16 cellular contexts compared by ENCODE assay signal in the genomic region with DNA sequence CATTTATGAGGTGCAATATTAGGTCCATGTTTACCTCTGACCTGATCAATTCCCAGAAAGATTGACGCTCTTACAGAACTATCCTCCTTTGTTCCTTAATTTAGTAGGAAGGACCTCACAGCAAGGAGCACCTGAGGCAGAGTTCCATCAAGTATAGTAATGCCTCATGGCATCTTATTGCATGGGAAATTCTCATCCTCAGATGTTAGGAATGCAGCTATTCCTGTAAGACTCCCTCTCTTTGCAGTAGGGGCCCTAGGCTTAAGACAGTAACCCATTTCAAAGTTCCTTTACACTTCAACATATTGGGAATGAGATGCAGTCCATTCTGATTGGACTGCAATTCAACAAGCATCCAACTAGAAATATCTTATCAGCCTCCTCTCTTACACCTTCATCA.
DNase-seq lines count a peak whose midpoint lies in the region; ATAC-seq and TF ChIP-seq lines count a peak whose summit lies in the region.
"Had no signal": no experiment of that assay in that cellular context is flagged by ENCODE, and none has a peak within 500 bp of the region (broad histone marks: within the 10 kb centered on the region; RNA-seq: fewer than 3 reads in every experiment).

No MANE protein-coding gene starts in this region.

- H3K23ac ChIP-seq in trophoblast cell (ENCODE audit: low read length) = no peak overlapping the region

- no peaks in the 10 kb centered on the region for H3K9me2 ChIP-seq in PC-3 (replicated peaks; ENCODE audit: low read length)

- WGBS in trophoblast cell (ENCODE audit: extremely low coverage, insufficient coverage, insufficient read length) = no CpG with 5 or more reads among the region's 1 CpG

- no peak overlapping the region for H3K27ac ChIP-seq in PC-3 (ENCODE audit: low read length)
- H3K27ac ChIP-seq in foreskin keratinocyte = no peak overlapping the region
- no peak overlapping the region for H3K27ac ChIP-seq in trophoblast cell (ENCODE audit: low read depth, low read length)
- H3K27ac ChIP-seq in SJCRH30 = no peak overlapping the region
- H3K27ac ChIP-seq: GM23248 had no signal

- H3K14ac ChIP-seq in trophoblast cell (ENCODE audit: low read length) = no peak overlapping the region

- H2AFZ ChIP-seq in PC-3 (ENCODE audit: low read length) (no peak overlapping the region), trophoblast cell (ENCODE audit: insufficient read depth, low read length, poor library complexity) (no peak overlapping the region)
- H2AFZ ChIP-seq: GM23248 had no signal

- H4K12ac ChIP-seq in trophoblast cell (ENCODE audit: low read depth, low read length) = no peak overlapping the region

- H3K9ac ChIP-seq in PC-3 (ENCODE audit: low read length) (no peak overlapping the region), trophoblast cell (ENCODE audit: low read length) (no peak overlapping the region)
- H3K9ac ChIP-seq: GM23248 had no signal

- H3K36me3 ChIP-seq in PC-3 (ENCODE audit: low read depth, low read length) = no peaks in the 10 kb centered on the region
- no peaks in the 10 kb centered on the region for H3K36me3 ChIP-seq in trophoblast cell (ENCODE audit: control insufficient read depth in 1 of 2, insufficient read depth in 2 of 2, low read length in 2 of 2)
- H3K36me3 ChIP-seq in SJCRH30 = no peaks in the 10 kb centered on the region

- H3K79me2 ChIP-seq in PC-3 (ENCODE audit: low read length) (no peaks in the 10 kb centered on the region), trophoblast cell (ENCODE audit: control insufficient read depth, insufficient read depth, low read length, poor library complexity) (no peaks in the 10 kb centered on the region)

- no peak overlapping the region for H3K4me3 ChIP-seq in PC-3 (ENCODE audit: low read length)
- no peak overlapping the region for H3K4me3 ChIP-seq in trophoblast cell (ENCODE audit: low read depth, low read length)
- no peak overlapping the region for H3K4me3 ChIP-seq in SJCRH30
- H3K4me3 ChIP-seq: GM12878, GM23248 had no signal

- ATAC-seq in PC-3 = no peak
- peak; percentile 52 for ATAC-seq in foreskin keratinocyte
- ATAC-seq in HG03378 (IDR thresholded peaks at IDR 0.05; ENCODE audit: unreplicated experiment) = no peak
- ATAC-seq: GM12878 had no signal

- CTCF ChIA-PET in PC-3 (lab: Charles Lee) (no interaction called here), HEK293T (lab: Yijun Ruan, JAX) (no interaction called here)

- no TSS peak for BruUV-seq in PC-3 (replicated peaks; lab: Mats Ljungman, UMichigan)

- H3K18ac ChIP-seq in trophoblast cell (ENCODE audit: low read length) = no peak overlapping the region

- no peak for TF ChIP-seq CTCF in PC-3 (conservative IDR thresholded peaks at IDR 0.05; ENCODE audit: low read depth, low read length)
- no peak for TF ChIP-seq CTCF in foreskin keratinocyte (conservative IDR thresholded peaks at IDR 0.05)

- no peaks in the 10 kb centered on the region for H4K20me1 ChIP-seq in PC-3 (ENCODE audit: low read length)

- H3K4ac ChIP-seq in trophoblast cell (ENCODE audit: low read depth, low read length) = no peak overlapping the region

- H4K91ac ChIP-seq in trophoblast cell (ENCODE audit: low read depth, low read length) = peak overlapping the region; percentile 47

- POLR2A ChIA-PET in PC-3 (lab: Charles Lee; ENCODE audit: unreplicated experiment) = no interaction called here
- POLR2A ChIA-PET in HEK293T (lab: Yijun Ruan, JAX) = no interaction called here

- H4K8ac ChIP-seq in trophoblast cell (ENCODE audit: low read depth, low read length) = peak overlapping the region; percentile 54

- no peak overlapping the region for H3K4me2 ChIP-seq in PC-3 (ENCODE audit: low read length)
- no peak overlapping the region for H3K4me2 ChIP-seq in trophoblast cell (ENCODE audit: low read length)

- H3F3A ChIP-seq in PC-3 (ENCODE audit: low read length, unreplicated experiment) = no peaks in the 10 kb centered on the region

- peak; percentile 25 for DNase-seq in PC-3
- DNase-seq in foreskin keratinocyte = peak; percentile 13 to 55
- DNase-seq in trophoblast cell = peak; percentile 79 to 95
- DNase-seq in SJCRH30 = no peak
- no peak for DNase-seq in HEK293T (ENCODE audit: extremely low spot score)
- DNase-seq: C1 segment of cervical spinal cord; CD4-positive, alpha-beta memory T cell; COR-L47; DMS153; DND-41; GDM1; GM23248; H7; HCEC 1CT had no signal

- H2AK5ac ChIP-seq in trophoblast cell (ENCODE audit: low read length) = no peak overlapping the region

- no peak overlapping the region for H2BK120ac ChIP-seq in trophoblast cell (ENCODE audit: insufficient read depth, low read length, poor library complexity)

- no peak overlapping the region for H2BK12ac ChIP-seq in trophoblast cell (ENCODE audit: low read length)

- no peak overlapping the region for H2BK5ac ChIP-seq in trophoblast cell (ENCODE audit: low read depth, low read length, poor library complexity)

- H3K4me1 ChIP-seq in PC-3 (ENCODE audit: insufficient read depth, low read length) = no peaks in the 10 kb centered on the region
- H3K4me1 ChIP-seq in foreskin keratinocyte = no peaks in the 10 kb centered on the region
- H3K4me1 ChIP-seq in trophoblast cell (ENCODE audit: control insufficient read depth in 1 of 2, insufficient read depth in 2 of 2, low read length in 2 of 2) = peaks cover 0 to 2% of the 10 kb centered on the region in 2 experiments
- no peaks in the 10 kb centered on the region for H3K4me1 ChIP-seq in SJCRH30

- no peaks in the 10 kb centered on the region for H3K79me1 ChIP-seq in trophoblast cell (ENCODE audit: low read length)

- H3K9me3 ChIP-seq in PC-3 (ENCODE audit: low read length) (peaks cover 7% of the 10 kb centered on the region; the same call in 1 of the 2 replicates), trophoblast cell (ENCODE audit: insufficient read depth, low read depth, low read length) (no peaks in the 10 kb centered on the region), SJCRH30 (replicated peaks) (no peaks in the 10 kb centered on the region)

- peaks cover 33% of the 10 kb centered on the region; the same call in 1 of the 2 replicates for H3K27me3 ChIP-seq in PC-3 (ENCODE audit: low read length)
- H3K27me3 ChIP-seq in foreskin keratinocyte = no peaks in the 10 kb centered on the region
- no peaks in the 10 kb centered on the region for H3K27me3 ChIP-seq in trophoblast cell (ENCODE audit: insufficient read depth, low read length)
- no peaks in the 10 kb centered on the region for H3K27me3 ChIP-seq in SJCRH30

- intact Hi-C loops in PC-3 (cut with micrococcal nuclease) = no loop called here

TF ChIP-seq in HEK293T, 16 proteins besides CTCF, POLR2A, EP300 and RAD21:
- TF ChIP-seq L3MBTL2 (conservative IDR thresholded peaks at IDR 0.05) (no peak), SP1 (IDR thresholded peaks at IDR 0.05) (no peak), ZNF384 (IDR thresholded peaks at IDR 0.05) (no peak), SUZ12 (IDR thresholded peaks at IDR 0.05) (no peak), BHLHE40 (IDR thresholded peaks at IDR 0.05; ENCODE audit: borderline replicate concordance) (no peak)

Comparison
In these comparisons a context has a peak if more than half of its experiments do, and no peak if none do; other contexts are left out.
1. DNase-seq: peak in PC-3 (single experiment), foreskin keratinocyte (2 of 2) and trophoblast cell (2 of 2); none in SJCRH30 (0 of 2) and HEK293T (single experiment).